14 cellular contexts compared by ENCODE assay signal in the genomic region with DNA sequence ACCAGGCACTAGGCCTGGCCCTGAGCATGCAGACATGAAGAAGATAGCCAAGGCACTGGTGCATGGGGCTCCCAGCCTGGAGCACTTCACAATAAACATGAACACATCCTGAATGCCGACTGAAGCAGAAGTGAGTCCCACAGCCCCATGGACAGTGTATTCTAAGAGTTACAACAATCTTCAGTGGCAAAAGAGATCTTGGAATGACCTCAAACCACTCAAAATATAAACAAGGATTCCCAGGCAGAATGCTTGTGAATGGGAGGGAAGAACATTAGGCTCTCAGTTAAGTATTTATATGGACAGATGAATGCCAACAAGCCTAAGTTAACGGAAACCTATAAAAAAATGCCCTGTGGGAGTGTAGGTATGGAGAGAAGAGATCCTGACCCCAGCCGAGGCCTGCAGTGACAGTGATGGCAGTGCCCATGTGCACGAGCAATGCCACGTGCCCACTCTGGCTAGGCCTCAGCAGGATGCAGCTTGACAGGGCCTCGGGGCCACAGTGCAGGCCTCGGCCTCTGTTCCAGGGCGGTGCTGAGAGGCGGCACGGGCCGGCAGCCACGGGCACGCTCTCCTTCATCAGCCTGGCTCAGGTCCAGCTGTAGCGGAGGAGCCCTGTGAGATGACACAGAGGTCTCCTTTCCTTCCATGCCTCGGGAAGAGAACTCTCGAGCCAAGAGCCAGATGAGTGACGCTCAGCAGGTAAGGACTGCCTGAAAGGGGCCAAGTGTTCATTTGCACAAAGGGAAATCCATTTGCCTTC. TPM values are rescaled to one million over a fixed set of nuclear protein-coding genes. Genes with fewer than 3 reads are reported as not detected.
DNase-seq lines count a peak whose midpoint lies in the region; ATAC-seq and TF ChIP-seq lines count a peak whose summit lies in the region.
"Had no signal": no experiment of that assay in that cellular context is flagged by ENCODE, and none has a peak within 500 bp of the region (broad histone marks: within the 10 kb centered on the region; RNA-seq: fewer than 3 reads in every experiment).

No MANE protein-coding gene starts in this region.

- no peak overlapping the region for H3K4me3 ChIP-seq in testis
- H3K4me3 ChIP-seq: colonic mucosa, HAP-1, SJSA1 had no signal

- 63 to 80% methylated on average over 9 to 17 of the region's 17 CpGs for whole genome bisulfite sequencing in testis, 2 donors

- peaks cover 20% of the 10 kb centered on the region for H3K4me1 ChIP-seq in testis
- H3K4me1 ChIP-seq: HAP-1 had no signal

- peaks cover 60% of the 10 kb centered on the region for H3K4me1 Mint-ChIP-seq in activated CD4-positive, alpha-beta memory T cell treated with anti-CD3 and anti-CD28 coated beads for 36 hours (ENCODE audit: low read depth)
- peaks cover 73% of the 10 kb centered on the region for H3K4me1 Mint-ChIP-seq in activated CD4-positive, alpha-beta memory T cell treated with anti-CD3 and anti-CD28 coated beads, Interleukin-2, amount 10 ng/mL, durations not matched to agents 7 days and 5 days
- H3K4me1 Mint-ChIP-seq in memory B cell = peaks cover 41% of the 10 kb centered on the region
- peaks cover 33% of the 10 kb centered on the region for H3K4me1 Mint-ChIP-seq in CD14-positive monocyte

- POLR2A ChIA-PET in activated CD4-positive, alpha-beta memory T cell treated with anti-CD3 and anti-CD28 coated beads for 36 hours (lab: Charles Lee) = no interaction called here
- POLR2A ChIA-PET in activated CD4-positive, alpha-beta memory T cell treated with anti-CD3 and anti-CD28 coated beads, Interleukin-2, amount 10 ng/mL, durations not matched to agents 7 days and 5 days (lab: Charles Lee) = no interaction called here

- H3K9me3 Mint-ChIP-seq in activated CD4-positive, alpha-beta memory T cell treated with anti-CD3 and anti-CD28 coated beads for 36 hours = peaks cover 3% of the 10 kb centered on the region
- no peaks in the 10 kb centered on the region for H3K9me3 Mint-ChIP-seq in activated CD4-positive, alpha-beta memory T cell treated with anti-CD3 and anti-CD28 coated beads, Interleukin-2, amount 10 ng/mL, durations not matched to agents 7 days and 5 days
- peaks cover 2% of the 10 kb centered on the region for H3K9me3 Mint-ChIP-seq in memory B cell
- peaks cover 0 to 7% (median 3%) of the 10 kb centered on the region in 7 donors for H3K9me3 Mint-ChIP-seq in CD14-positive monocyte

- no peaks in the 10 kb centered on the region for H3K27me3 ChIP-seq in testis
- H3K27me3 ChIP-seq: colonic mucosa, SJSA1 had no signal

- no peaks in the 10 kb centered on the region for H3K36me3 ChIP-seq in testis (ENCODE audit: low read depth, missing control alignments)
- H3K36me3 ChIP-seq: HAP-1 had no signal

- CTCF ChIA-PET in activated CD4-positive, alpha-beta memory T cell treated with anti-CD3 and anti-CD28 coated beads for 36 hours (lab: Charles Lee) = no interaction called here
- CTCF ChIA-PET in activated CD4-positive, alpha-beta memory T cell treated with anti-CD3 and anti-CD28 coated beads, Interleukin-2, amount 10 ng/mL, durations not matched to agents 7 days and 5 days (lab: Charles Lee) = no interaction called here

- H3K9me3 ChIP-seq in testis = no peaks in the 10 kb centered on the region
- H3K9me3 ChIP-seq: colonic mucosa, HAP-1, SJSA1 had no signal

- no peak for ATAC-seq in memory B cell (ENCODE audit: low read depth)

- intact Hi-C loops in activated CD4-positive, alpha-beta memory T cell treated with anti-CD3 and anti-CD28 coated beads for 36 hours (cut with micrococcal nuclease) = loop anchor here (5.0 kb wide), 1 partner anchor 917 kb away; no protein-coding TSS in a partner anchor
- intact Hi-C loops in testis (cut with DNase I; ENCODE audit: low total_unique reads) (no loop called here), CD14-positive monocyte (cut with micrococcal nuclease) (loop anchor here in 1 of 2 donors (5.0 kb wide), 1 partner anchor 37 kb away; no protein-coding TSS in a partner anchor)

- TF ChIP-seq CTCF in testis (IDR thresholded peaks at IDR 0.05) = no peak
- no peak for TF ChIP-seq CTCF in CD14-positive monocyte (IDR thresholded peaks at IDR 0.05)

- no peak for DNase-seq in activated CD4-positive, alpha-beta memory T cell treated with anti-CD3 and anti-CD28 coated beads for 36 hours
- DNase-seq in activated CD4-positive, alpha-beta memory T cell treated with anti-CD3 and anti-CD28 coated beads, Interleukin-2, amount 10 ng/mL, durations not matched to agents 7 days and 5 days = no peak
- DNase-seq in memory B cell (ENCODE audit: low spot score in 2 of 2) (no peak), testis (no peak), hepatic stellate cell (ENCODE audit: low spot score) (no peak), CD14-positive monocyte (ENCODE audit: low spot score) (no peak), OCI-M2 (lab: John Stamatoyannopoulos, UW; ENCODE audit: unreplicated experiment) (no peak)
- DNase-seq: activated CD4-positive, CD25-positive, alpha-beta regulatory T cell; activated effector memory CD4-positive, alpha-beta T cell treated with anti-CD3 and anti-CD28 coated beads, Interleukin-2, amount 50 U/mL, for 16 hours; colonic mucosa; NCI-H1105 treated with DMSO at 0.1 percent for 48 hours had no signal

- no peak for TF ChIP-seq POLR2A in testis (IDR thresholded peaks at IDR 0.05)

- no peaks in the 10 kb centered on the region for H3K27me3 Mint-ChIP-seq in activated CD4-positive, alpha-beta memory T cell treated with anti-CD3 and anti-CD28 coated beads for 36 hours
- no peaks in the 10 kb centered on the region for H3K27me3 Mint-ChIP-seq in activated CD4-positive, alpha-beta memory T cell treated with anti-CD3 and anti-CD28 coated beads, Interleukin-2, amount 10 ng/mL, durations not matched to agents 7 days and 5 days
- no peaks in the 10 kb centered on the region for H3K27me3 Mint-ChIP-seq in memory B cell
- peaks cover 0 to 2% (median 0%) of the 10 kb centered on the region in 3 donors for H3K27me3 Mint-ChIP-seq in CD14-positive monocyte (ENCODE audit: low read depth in 3 of 3)

- no peak overlapping the region for H3K4me3 Mint-ChIP-seq in activated CD4-positive, alpha-beta memory T cell treated with anti-CD3 and anti-CD28 coated beads for 36 hours
- H3K4me3 Mint-ChIP-seq in activated CD4-positive, alpha-beta memory T cell treated with anti-CD3 and anti-CD28 coated beads, Interleukin-2, amount 10 ng/mL, durations not matched to agents 7 days and 5 days = no peak overlapping the region
- H3K4me3 Mint-ChIP-seq in memory B cell = no peak overlapping the region
- H3K4me3 Mint-ChIP-seq in CD14-positive monocyte = no peak overlapping the region

- H3K27ac Mint-ChIP-seq in activated CD4-positive, alpha-beta memory T cell treated with anti-CD3 and anti-CD28 coated beads for 36 hours = peak overlapping the region; percentile 14
- no peak overlapping the region for H3K27ac Mint-ChIP-seq in activated CD4-positive, alpha-beta memory T cell treated with anti-CD3 and anti-CD28 coated beads, Interleukin-2, amount 10 ng/mL, durations not matched to agents 7 days and 5 days
- H3K27ac Mint-ChIP-seq in memory B cell = peak overlapping the region; percentile 25
- peak overlapping the region in 3 of 7 donors; percentile 48 to 74 (median 74) for H3K27ac Mint-ChIP-seq in CD14-positive monocyte

- H3K27ac ChIP-seq in cingulate gyrus (ENCODE audit: low read depth, low read length) = peak overlapping the region; percentile 55
- H3K27ac ChIP-seq in testis = peak overlapping the region; percentile 35 to 55
- H3K27ac ChIP-seq: colonic mucosa, SJSA1 had no signal

- peaks cover 49% of the 10 kb centered on the region for H3K36me3 Mint-ChIP-seq in activated CD4-positive, alpha-beta memory T cell treated with anti-CD3 and anti-CD28 coated beads for 36 hours
- peaks cover 82% of the 10 kb centered on the region for H3K36me3 Mint-ChIP-seq in activated CD4-positive, alpha-beta memory T cell treated with anti-CD3 and anti-CD28 coated beads, Interleukin-2, amount 10 ng/mL, durations not matched to agents 7 days and 5 days (ENCODE audit: low read depth)
- H3K36me3 Mint-ChIP-seq in memory B cell (peaks cover 33% of the 10 kb centered on the region), CD14-positive monocyte (peaks cover 67 to 83% of the 10 kb centered on the region in 2 donors)

RNA-seq across cellular contexts. Expression of a gene that starts 49.2 kb away (rescaled TPM):
- 10 to 100 TPM; 48.1 to 50.9 TPM for total RNA-seq in activated CD4-positive, alpha-beta memory T cell treated with anti-CD3 and anti-CD28 coated beads for 36 hours
- 10 to 100 TPM; 77.2 to 78.5 TPM for total RNA-seq in activated CD4-positive, alpha-beta memory T cell treated with anti-CD3 and anti-CD28 coated beads, Interleukin-2, amount 10 ng/mL, durations not matched to agents 7 days and 5 days
- total RNA-seq in testis = 10 to 100 TPM; 16.1 to 22.3 TPM
- polyA plus RNA-seq in testis (ENCODE audit: insufficient read depth, low read depth, low replicate concordance) (13.0 TPM), CD14-positive monocyte (10 to 100 TPM; 51.3 to 76.8 TPM)
